ENCODE assay signal across 8 cellular contexts in the genomic region with DNA sequence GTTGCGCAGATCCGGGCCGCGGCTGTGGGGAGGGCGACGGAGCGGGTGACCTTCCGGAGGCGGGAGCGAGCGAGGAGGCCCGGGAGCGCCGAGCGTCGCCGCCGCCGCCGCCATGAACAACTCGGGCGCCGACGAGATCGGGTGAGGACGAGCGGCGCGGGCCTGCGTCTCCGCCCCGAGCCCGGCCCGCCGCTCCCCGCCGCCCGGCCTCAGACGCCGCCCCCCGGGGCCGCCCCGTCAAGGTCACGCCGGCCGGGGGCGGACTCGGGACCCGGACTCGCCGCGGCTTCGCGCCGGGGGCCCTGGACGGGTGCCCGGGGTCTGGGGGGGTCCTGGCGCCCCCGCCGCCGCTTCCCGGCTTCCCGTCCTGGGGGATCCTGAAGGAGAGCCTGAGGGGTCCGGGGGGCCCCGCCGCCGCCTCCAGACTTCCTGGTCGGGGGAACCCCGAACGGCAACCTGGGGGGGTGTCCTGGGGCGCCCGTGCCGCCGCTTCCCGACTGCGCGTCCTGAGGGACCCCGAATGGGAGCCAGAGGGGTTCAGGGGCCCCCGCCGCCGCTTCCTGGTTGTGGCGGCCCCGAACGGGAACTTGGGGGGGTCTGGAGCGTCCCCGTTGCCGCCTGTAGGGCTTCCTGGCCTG. TPM values are rescaled to one million over a fixed set of nuclear protein-coding genes. Genes with fewer than 3 reads are reported as not detected.
DNase-seq lines count a peak whose midpoint lies in the region; ATAC-seq, FAIRE-seq and TF ChIP-seq lines count a peak whose summit lies in the region.

No MANE protein-coding gene starts in this region.

- ATAC-seq in HG03439 (IDR thresholded peaks at IDR 0.05; ENCODE audit: unreplicated experiment): peak; percentile 25

- DNase-seq in cardiac muscle cell (ENCODE audit: low read depth in 1 of 2, low spot score in 1 of 2) (peak in 1 of 2 donors; percentile 77), cardiac septum (ENCODE audit: low spot score) (no peak), germinal center (ENCODE audit: low spot score) (peak; percentile 28), small intestine (no peak), iPS-NIHi11 (ENCODE audit: low spot score) (no peak), ureter (ENCODE audit: low spot score) (no peak)
- peak; percentile 73 for DNase-seq in activated T-cell treated with anti-CD3 and anti-CD28 coated beads, Interleukin-2, amount 50 U/mL, for 24 hours

- H3K9me3 ChIP-seq in cardiac muscle cell (ENCODE audit: low read depth) (no peaks in the 10 kb centered on the region), small intestine (ENCODE audit: control insufficient read depth, low read depth) (no peaks in the 10 kb centered on the region)

- H3K4me3 Mint-ChIP-seq in activated T-cell treated with anti-CD3 and anti-CD28 coated beads, Interleukin-2, amount 50 U/mL, for 24 hours: peak overlapping the region; percentile 96

- FAIRE-seq in small intestine (lab: Jason Lieb, UNC): no peak

- intact Hi-C loops in cardiac septum (cut with DNase I): loop anchor here (5.0 kb wide), 1 partner anchor 35 kb away; no protein-coding TSS in a partner anchor

- H3K27ac ChIP-seq in cardiac muscle cell (peak overlapping the region; percentile 94), small intestine (ENCODE audit: low read depth in 1 of 2, low read length in 1 of 2) (peak overlapping the region; percentile 66 to 93)

- peaks cover 13% of the 10 kb centered on the region for H3K4me1 ChIP-seq in cardiac muscle cell (ENCODE audit: low read depth)
- H3K4me1 ChIP-seq in small intestine (ENCODE audit: control insufficient read depth in 2 of 2, insufficient read depth in 1 of 2, low read depth in 1 of 2, low read length in 1 of 2): peaks cover 9 to 19% of the 10 kb centered on the region in 2 donors

- peaks cover 2% of the 10 kb centered on the region for H3K27me3 Mint-ChIP-seq in activated T-cell treated with anti-CD3 and anti-CD28 coated beads, Interleukin-2, amount 50 U/mL, for 24 hours

- no peak for TF ChIP-seq CTCF in cardiac muscle cell (IDR thresholded peaks at IDR 0.05; ENCODE audit: low read depth, low read length)

- 0 to 1% (median 0%) methylated on average over 37 to 87 of the region's 87 CpGs for whole genome bisulfite sequencing in small intestine, 3 donors

- H3K36me3 ChIP-seq in cardiac muscle cell (no peaks in the 10 kb centered on the region), small intestine (ENCODE audit: control insufficient read depth in 2 of 2, insufficient read depth in 2 of 2, low read length in 2 of 2) (peaks cover 0 to 2% of the 10 kb centered on the region in 2 donors)

- H3K9me3 Mint-ChIP-seq in activated T-cell treated with anti-CD3 and anti-CD28 coated beads, Interleukin-2, amount 50 U/mL, for 24 hours: no peaks in the 10 kb centered on the region

- peak overlapping the region; percentile 71 for H3K27ac Mint-ChIP-seq in activated T-cell treated with anti-CD3 and anti-CD28 coated beads, Interleukin-2, amount 50 U/mL, for 24 hours

- peaks cover 42% of the 10 kb centered on the region for H3K36me3 Mint-ChIP-seq in activated T-cell treated with anti-CD3 and anti-CD28 coated beads, Interleukin-2, amount 50 U/mL, for 24 hours (ENCODE audit: low read depth)

- H3K27me3 ChIP-seq in cardiac muscle cell: no peaks in the 10 kb centered on the region
- no peaks in the 10 kb centered on the region for H3K27me3 ChIP-seq in small intestine (ENCODE audit: control insufficient read depth in 2 of 2, insufficient read depth in 2 of 2, low read length in 2 of 2)

- peak overlapping the region; percentile 81 for H3K4me3 ChIP-seq in cardiac muscle cell
- H3K4me3 ChIP-seq in small intestine (ENCODE audit: low read depth in 1 of 2, low read length in 2 of 2): peak overlapping the region; percentile 99

- H3K4me1 Mint-ChIP-seq in activated T-cell treated with anti-CD3 and anti-CD28 coated beads, Interleukin-2, amount 50 U/mL, for 24 hours (ENCODE audit: low read depth): peaks cover 49% of the 10 kb centered on the region

RNA-seq across cellular contexts. Expression of a gene that starts 0.4 kb away (rescaled TPM):
- 103 and 112 TPM in 2 replicates for total RNA-seq in cardiac muscle cell
- polyA plus RNA-seq in cardiac muscle cell: 41.8 and 43.0 TPM in 2 replicates
- 81.2 TPM for total RNA-seq in cardiac septum
- polyA plus RNA-seq in small intestine: 100 to 1,000 TPM in 1 of 3 donors, 10 to 100 TPM in 2; 60.2 to 124 (median 68.9) TPM
- 137 TPM for total RNA-seq in ureter

RNA-seq across cellular contexts. Expression of a gene that starts 6.4 kb away (rescaled TPM):
- total RNA-seq in cardiac muscle cell: 197 and 231 TPM in 2 replicates
- polyA plus RNA-seq in cardiac muscle cell: 180 and 231 TPM in 2 replicates
- total RNA-seq in cardiac septum: 51.6 TPM
- 1 to 10 TPM; 1.1 to 4.8 (median 3.8) TPM for polyA plus RNA-seq in small intestine
- 9.3 TPM for total RNA-seq in ureter

RNA-seq across cellular contexts. Expression of a gene that starts 24.1 kb away (rescaled TPM):
- total RNA-seq in cardiac muscle cell (264 and 266 TPM in 2 replicates), cardiac septum (233 TPM), ureter (93.5 TPM)
- polyA plus RNA-seq in cardiac muscle cell (455 and 472 TPM in 2 replicates), small intestine (100 to 1,000 TPM; 215 to 350 (median 281) TPM)

RNA-seq across cellular contexts. Expression of a gene that starts 30.4 kb away (rescaled TPM):
- total RNA-seq in cardiac muscle cell: 3,563 and 6,817 TPM in 2 replicates
- 1,008 and 1,129 TPM in 2 replicates for polyA plus RNA-seq in cardiac muscle cell
- total RNA-seq in cardiac septum: 479 TPM
- 1,000 to 10,000 TPM; 2,441 to 3,547 (median 3,396) TPM for polyA plus RNA-seq in small intestine
- total RNA-seq in ureter: 1,085 TPM

RNA-seq across cellular contexts. Expression of a gene that starts 42.1 kb away (rescaled TPM):
- total RNA-seq in cardiac muscle cell (0.42 and 1.3 TPM in 2 replicates), cardiac septum (0.08 TPM), ureter (0.26 TPM)
- polyA plus RNA-seq in cardiac muscle cell (0.27 and 0.94 TPM in 2 replicates), small intestine (1 to 10 TPM in 1 of 3 donors, under 1 TPM in 1, not detected in 1; 0.81 to 2.1 TPM)

Comparison
In these comparisons a context has a peak if more than half of its experiments do, and no peak if none do; other contexts are left out.
1. DNase-seq: peak in activated T-cell treated with anti-CD3 and anti-CD28 coated beads, Interleukin-2, amount 50 U/mL, for 24 hours (single experiment) and germinal center (single experiment); none in cardiac septum (single experiment), small intestine (single experiment), iPS-NIHi11 (single experiment) and ureter (single experiment).